ENCODE assay signal across 31 cellular contexts in genomic region chr21:44933938-44934260, GRCh38.
"Had no signal": no experiment of that assay in that cellular context is flagged by ENCODE, and none has a peak within 500 bp of the region (broad histone marks: within the 10 kb centered on the region; RNA-seq: fewer than 3 reads in every experiment).

No MANE protein-coding gene starts in this region.

- H3K27ac ChIP-seq: ascending aorta, cardiac muscle cell, coronary artery, heart left ventricle, left lung, pancreas, prostate gland, sigmoid colon, stomach, tibial artery had no signal

- H3K36me3 ChIP-seq: ascending aorta, cardiac muscle cell, heart left ventricle, left lung, pancreas, prostate gland, sigmoid colon, stomach had no signal

- DNase-seq: activated CD4-positive, alpha-beta T cell treated with anti-CD3 and anti-CD28 coated beads for 4 hours; activated CD4-positive, alpha-beta T cell treated with anti-CD3 and anti-CD28 coated beads, Interleukin-2, amount 50 U/mL, for 48 hours; activated CD8-positive, alpha-beta memory T cell treated with anti-CD3 and anti-CD28 coated beads for 24 hours; activated gamma-delta T cell; activated naive CD4-positive, alpha-beta T cell treated with anti-CD3 and anti-CD28 coated beads, Interleukin-2, amount 10 ng/mL, durations not matched to agents 7 days and 5 days; activated naive CD8-positive, alpha-beta T cell treated with anti-CD3 and anti-CD28 coated beads, Interleukin-2, amount 10 ng/mL, durations not matched to agents 7 days and 5 days; cerebellar nuclear complex; effector memory CD8-positive, alpha-beta T cell; foreskin fibroblast; hypothalamus; kidney glomerular epithelial cell; left lung; mesendoderm; retina; sigmoid colon; stimulated activated CD4-positive, alpha-beta T cell treated with anti-CD3 and anti-CD28 coated beads, Interleukin-15, amount 100 ng/mL, for 24 hours; stimulated activated CD4-positive, alpha-beta T cell treated with anti-CD3 and anti-CD28 coated beads, Interleukin-2, amount 100 ng/mL, for 24 hours; stimulated activated naive B cell treated with anti-CD40 and anti-IgM and Interleukin-4, amounts not matched to agents 10 μg/mL and 1 μg/mL and 100 μg/mL, for 72 hours; stomach; T-cell had no signal

- H3K9me3 ChIP-seq: ascending aorta, heart left ventricle, left lung, pancreas, prostate gland, sigmoid colon, tibial artery had no signal

- H3K4me3 ChIP-seq: ascending aorta, cardiac muscle cell, coronary artery, heart left ventricle, left lung, lung, pancreas, prostate gland, sigmoid colon, smooth muscle cell, stomach, tibial artery had no signal

- ATAC-seq: effector memory CD8-positive, alpha-beta T cell; esophagus mucosa; heart left ventricle; left lung; natural killer cell treated with Interleukin-12 subunit alpha and Interleukin-12 subunit beta and Interleukin-15 and Interleukin-18, amount 100 ng/mL, for 72 hours; pancreas; stimulated activated naive B cell treated with anti-CD40 and anti-IgM and Interleukin-4, amounts not matched to agents 10 μg/mL and 1 μg/mL and 100 μg/mL, for 72 hours; T-cell had no signal

- H3K4me2 ChIP-seq: smooth muscle cell had no signal

- FAIRE-seq: pancreas had no signal
